Comparison of ENCODE assay signal across 8 cellular contexts in genomic region chr14:56555921-56556570, GRCh38. TPM values are rescaled to one million over a fixed set of nuclear protein-coding genes. Genes with fewer than 3 reads are reported as not detected.
A peak's percentile ranks its signal among the peaks of the same experiment; 100 is the strongest.
DNase-seq lines count a peak whose midpoint lies in the region; ATAC-seq, FAIRE-seq and TF ChIP-seq lines count a peak whose summit lies in the region.

No MANE protein-coding gene starts in this region.

- TF ChIP-seq CTCF in LNCAP (IDR thresholded peaks at IDR 0.05), result peak; percentile 94

- H3K27ac Mint-ChIP-seq in activated T-helper 1 cell treated with anti-CD3 and anti-CD28 coated beads, Interleukin-12 subunit alpha, Interleukin-12 subunit beta, Interleukin-2, Interleukin-4 antibody, amounts not matched to agents 30 ng/mL and 10 ng/mL and 1 ng/mL, durations not matched to agents 14 hours and 24 hours and 36 hours, result no peak overlapping the region

- peak; percentile 75 for DNase-seq in DMS53 treated with DMSO at 0.1 percent for 48 hours (lab: John Stamatoyannopoulos, UW; ENCODE audit: unreplicated experiment)
- peak; percentile 8 for DNase-seq in inferior parietal cortex (ENCODE audit: extremely low spot score)
- DNase-seq in anterior cingulate cortex (lab: John Stamatoyannopoulos, UW), result no peak
- DNase-seq in 8988T, result no peak
- no peak for DNase-seq in activated T-helper 1 cell treated with anti-CD3 and anti-CD28 coated beads, Interleukin-12 subunit alpha, Interleukin-12 subunit beta, Interleukin-2, Interleukin-4 antibody, amounts not matched to agents 30 ng/mL and 10 ng/mL and 1 ng/mL, durations not matched to agents 14 hours and 24 hours and 36 hours (ENCODE audit: low spot score)
- no peak for DNase-seq in RCC 7860 (ENCODE audit: low spot score)

- H3K36me3 Mint-ChIP-seq in activated T-helper 1 cell treated with anti-CD3 and anti-CD28 coated beads, Interleukin-12 subunit alpha, Interleukin-12 subunit beta, Interleukin-2, Interleukin-4 antibody, amounts not matched to agents 30 ng/mL and 10 ng/mL and 1 ng/mL, durations not matched to agents 14 hours and 24 hours and 36 hours (ENCODE audit: low read depth), result no peaks in the 10 kb centered on the region

- no peaks in the 10 kb centered on the region for H3K9me3 Mint-ChIP-seq in activated T-helper 1 cell treated with anti-CD3 and anti-CD28 coated beads, Interleukin-12 subunit alpha, Interleukin-12 subunit beta, Interleukin-2, Interleukin-4 antibody, amounts not matched to agents 30 ng/mL and 10 ng/mL and 1 ng/mL, durations not matched to agents 14 hours and 24 hours and 36 hours

- H3K4me3 Mint-ChIP-seq in activated T-helper 1 cell treated with anti-CD3 and anti-CD28 coated beads, Interleukin-12 subunit alpha, Interleukin-12 subunit beta, Interleukin-2, Interleukin-4 antibody, amounts not matched to agents 30 ng/mL and 10 ng/mL and 1 ng/mL, durations not matched to agents 14 hours and 24 hours and 36 hours, result no peak overlapping the region

- FAIRE-seq in RCC 7860 (lab: Jason Lieb, UNC), result no peak

- peak; percentile 82 for ATAC-seq in SK-N-SH treated with all-trans-retinoic acid at 6 μM for 48 hours

- intact Hi-C loops in activated T-helper 1 cell treated with anti-CD3 and anti-CD28 coated beads, Interleukin-12 subunit alpha, Interleukin-12 subunit beta, Interleukin-2, Interleukin-4 antibody, amounts not matched to agents 30 ng/mL and 10 ng/mL and 1 ng/mL, durations not matched to agents 14 hours and 24 hours and 36 hours (cut with micrococcal nuclease), result loop anchor here (5.0 kb wide), 1 partner anchor 761 kb away; no protein-coding TSS in a partner anchor

- no peaks in the 10 kb centered on the region for H3K4me1 Mint-ChIP-seq in activated T-helper 1 cell treated with anti-CD3 and anti-CD28 coated beads, Interleukin-12 subunit alpha, Interleukin-12 subunit beta, Interleukin-2, Interleukin-4 antibody, amounts not matched to agents 30 ng/mL and 10 ng/mL and 1 ng/mL, durations not matched to agents 14 hours and 24 hours and 36 hours (ENCODE audit: low read depth)

- H3K27me3 Mint-ChIP-seq in activated T-helper 1 cell treated with anti-CD3 and anti-CD28 coated beads, Interleukin-12 subunit alpha, Interleukin-12 subunit beta, Interleukin-2, Interleukin-4 antibody, amounts not matched to agents 30 ng/mL and 10 ng/mL and 1 ng/mL, durations not matched to agents 14 hours and 24 hours and 36 hours (ENCODE audit: insufficient read depth), result peaks cover 15% of the 10 kb centered on the region

TF ChIP-seq in SK-N-SH treated with all-trans-retinoic acid at 6 μM for 48 hours, 23 proteins besides CTCF, POLR2A, EP300 and RAD21:
- TF ChIP-seq RARB (CRISPR knock-in tag; IDR thresholded peaks at IDR 0.05), result no peak

RNA-seq across cellular contexts. Expression of gene TMEM260, which starts 23.6 kb away (rescaled TPM):
- total RNA-seq in activated T-helper 1 cell treated with anti-CD3 and anti-CD28 coated beads, Interleukin-12 subunit alpha, Interleukin-12 subunit beta, Interleukin-2, Interleukin-4 antibody, amounts not matched to agents 30 ng/mL and 10 ng/mL and 1 ng/mL, durations not matched to agents 14 hours and 24 hours and 36 hours, result 14.2 and 17.2 TPM in 2 replicates

Comparison
In these comparisons a context has a peak if more than half of its experiments do, and no peak if none do; other contexts are left out.
1. DNase-seq: peak in DMS53 treated with DMSO at 0.1 percent for 48 hours (single experiment) and inferior parietal cortex (single experiment); none in anterior cingulate cortex (0 of 58), 8988T (single experiment), activated T-helper 1 cell treated with anti-CD3 and anti-CD28 coated beads, Interleukin-12 subunit alpha, Interleukin-12 subunit beta, Interleukin-2, Interleukin-4 antibody, amounts not matched to agents 30 ng/mL and 10 ng/mL and 1 ng/mL, durations not matched to agents 14 hours and 24 hours and 36 hours (single experiment) and RCC 7860 (single experiment).